In the genomic region with DNA sequence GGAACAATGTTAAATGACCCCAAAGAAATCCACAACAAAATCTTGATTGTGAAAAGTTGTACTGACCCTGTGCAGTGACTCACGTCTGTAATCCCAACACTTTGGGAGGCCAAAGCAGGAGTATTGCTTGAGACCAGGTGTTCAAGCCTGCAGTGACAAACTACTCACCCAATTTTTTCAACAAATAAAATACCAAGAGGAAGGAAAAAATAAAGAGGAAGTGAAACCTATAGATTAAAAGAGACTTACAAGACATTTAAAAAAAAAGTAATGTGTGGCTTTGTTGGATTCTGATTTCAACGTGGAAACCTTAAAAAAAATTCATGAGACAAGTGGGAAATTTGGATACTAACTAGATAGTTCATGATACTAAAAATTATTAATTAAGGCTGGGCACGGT, we compare ENCODE assay signal across 13 cellular contexts. TPM values are rescaled to one million over a fixed set of nuclear protein-coding genes. Genes with fewer than 3 reads are reported as not detected.
DNase-seq lines count a peak whose midpoint lies in the region; ATAC-seq and TF ChIP-seq lines count a peak whose summit lies in the region.
"Had no signal": no experiment of that assay in that cellular context is flagged by ENCODE, and none has a peak within 500 bp of the region (broad histone marks: within the 10 kb centered on the region; RNA-seq: fewer than 3 reads in every experiment).

No MANE protein-coding gene starts in this region.

- no peak overlapping the region for H3K9ac ChIP-seq in BLaER1

- ATAC-seq in GM18870 (IDR thresholded peaks at IDR 0.05; ENCODE audit: unreplicated experiment) (peak; percentile 57), HG03460 (IDR thresholded peaks at IDR 0.05; ENCODE audit: unreplicated experiment) (peak; percentile 57), GM19395 (IDR thresholded peaks at IDR 0.05; ENCODE audit: unreplicated experiment) (no peak)

- H3K4me3 ChIP-seq in BLaER1, result no peak overlapping the region
- H3K4me3 ChIP-seq in OCI-LY7 (ENCODE audit: low read depth, low read length, poor library complexity, severe bottlenecking), result no peak overlapping the region
- no peak overlapping the region for H3K4me3 ChIP-seq in SJCRH30
- H3K4me3 ChIP-seq: right atrium auricular region, thyroid gland had no signal

- CTCF ChIA-PET in OCI-LY7 (lab: Charles Lee; ENCODE audit: unreplicated experiment), result no interaction called here

- H3K4me1 ChIP-seq in BLaER1 (peaks cover 26% of the 10 kb centered on the region), OCI-LY7 (ENCODE audit: insufficient read depth, low read length, poor library complexity, severe bottlenecking) (peaks cover 14% of the 10 kb centered on the region), SJCRH30 (no peaks in the 10 kb centered on the region)
- H3K4me1 ChIP-seq: right atrium auricular region had no signal

- no peak overlapping the region for H2AFZ ChIP-seq in OCI-LY7 (ENCODE audit: low read length)

- H3K4me2 ChIP-seq in BLaER1 (peak overlapping the region; percentile 60), OCI-LY7 (ENCODE audit: low read length) (peak overlapping the region; percentile 40)

- no peaks in the 10 kb centered on the region for H3K79me2 ChIP-seq in OCI-LY7 (ENCODE audit: insufficient read depth, low read depth, low read length)

- peak; percentile 69 for DNase-seq in OCI-LY7 (ENCODE audit: low spot score)
- no peak for DNase-seq in NCI-H82 (lab: John Stamatoyannopoulos, UW)
- DNase-seq in SJCRH30, result no peak
- no peak for DNase-seq in epidermal melanocyte (ENCODE audit: insufficient read length, low spot score)
- DNase-seq: HFFc6, NCI-H2107, thyroid gland had no signal

- no peaks in the 10 kb centered on the region for H3K9me2 ChIP-seq in OCI-LY7 (ENCODE audit: insufficient read depth, low read length)

- H3K27me3 ChIP-seq in BLaER1 (no peaks in the 10 kb centered on the region), SJCRH30 (no peaks in the 10 kb centered on the region)
- H3K27me3 ChIP-seq: right atrium auricular region, thyroid gland had no signal

- no peak for TF ChIP-seq CTCF in OCI-LY7 (conservative IDR thresholded peaks at IDR 0.05; ENCODE audit: low read length)

- intact Hi-C loops in OCI-LY7 (cut with micrococcal nuclease; ENCODE audit: unreplicated experiment), result loop anchor here (2.0 kb wide), 1 partner anchor 15 kb away; no protein-coding TSS in a partner anchor

- POLR2A ChIA-PET in OCI-LY7 (lab: Charles Lee), result interaction anchor here (0.7 kb wide), 1 partner anchor 93 kb away, joined by 3 read pairs; no protein-coding TSS in a partner anchor

- H3K36me3 ChIP-seq in BLaER1, result peaks cover 74% of the 10 kb centered on the region
- peaks cover 66% of the 10 kb centered on the region for H3K36me3 ChIP-seq in OCI-LY7 (ENCODE audit: insufficient read depth, low read length)
- peaks cover 48% of the 10 kb centered on the region for H3K36me3 ChIP-seq in SJCRH30
- H3K36me3 ChIP-seq: right atrium auricular region, thyroid gland had no signal

- H3K27ac ChIP-seq in BLaER1 (peak overlapping the region; percentile 0; the same call in 1 of the 2 replicates), OCI-LY7 (ENCODE audit: low read depth, low read length, poor library complexity, severe bottlenecking) (peak overlapping the region; percentile 22), SJCRH30 (no peak overlapping the region)
- H3K27ac ChIP-seq: right atrium auricular region, thyroid gland, VCaP had no signal

- H4K20me1 ChIP-seq in BLaER1 (no peaks in the 10 kb centered on the region), OCI-LY7 (ENCODE audit: insufficient read depth, low read length) (peaks cover 6% of the 10 kb centered on the region; the same call in 1 of the 2 replicates)

- BruUV-seq in OCI-LY7 (replicated peaks; lab: Mats Ljungman, UMichigan), result no TSS peak

- no peaks in the 10 kb centered on the region for H3K9me3 ChIP-seq in BLaER1
- no peaks in the 10 kb centered on the region for H3K9me3 ChIP-seq in OCI-LY7 (ENCODE audit: low read length)
- no peaks in the 10 kb centered on the region for H3K9me3 ChIP-seq in SJCRH30 (replicated peaks)
- H3K9me3 ChIP-seq: right atrium auricular region, thyroid gland had no signal

RNA-seq across cellular contexts. Expression of gene GINS1, which starts 31.9 kb away (rescaled TPM):
- 22.8 and 23.0 TPM in 2 replicates for total RNA-seq in OCI-LY7 (2014; rRNA removed; shearing (Covaris generic))
- total RNA-seq in OCI-LY7 (2022), result 29.9 and 30.8 TPM in 2 replicates
- 76.4 and 85.0 TPM in 2 replicates for total RNA-seq in SJCRH30 (2014; rRNA removed; shearing (Covaris generic))

RNA-seq across cellular contexts. Expression of gene ABHD12, which starts 48.7 kb away (rescaled TPM):
- 5.9 and 10.6 TPM in 2 replicates for total RNA-seq in OCI-LY7 (2014; rRNA removed; shearing (Covaris generic))
- total RNA-seq in OCI-LY7 (2022), result 12.0 and 12.9 TPM in 2 replicates
- 33.2 and 33.8 TPM in 2 replicates for total RNA-seq in SJCRH30 (2014; rRNA removed; shearing (Covaris generic))
